9 cellular contexts compared by ENCODE assay signal in genomic region chr5:150058480-150059126, GRCh38. TPM values are rescaled to one million over a fixed set of nuclear protein-coding genes. Genes with fewer than 3 reads are reported as not detected.
DNase-seq lines count a peak whose midpoint lies in the region; ATAC-seq and TF ChIP-seq lines count a peak whose summit lies in the region.
"Had no signal": no experiment of that assay in that cellular context is flagged by ENCODE, and none has a peak within 500 bp of the region (broad histone marks: within the 10 kb centered on the region; RNA-seq: fewer than 3 reads in every experiment).

No MANE protein-coding gene starts in this region.

- H4K20me1 ChIP-seq in OCI-LY3 (ENCODE audit: insufficient read depth, low read length) (no peaks in the 10 kb centered on the region), osteoblast (ENCODE audit: insufficient read depth, low read length) (no peaks in the 10 kb centered on the region)

- no peak overlapping the region for H3K27ac Mint-ChIP-seq in CD4-positive, alpha-beta memory T cell
- H3K27ac Mint-ChIP-seq in CD8-positive, alpha-beta memory T cell = no peak overlapping the region

- H3K4me2 ChIP-seq in OCI-LY3 (ENCODE audit: low read length) (0 out of 2 replicates have a peak overlapping the region, but pooled peaks have one; percentile 6), osteoblast (ENCODE audit: insufficient read depth, low read length) (peak overlapping the region; percentile 5)

- POLR2A ChIA-PET in CD4-positive, alpha-beta memory T cell (lab: Charles Lee; ENCODE audit: partially characterized antibody) = no interaction called here
- POLR2A ChIA-PET in CD8-positive, alpha-beta memory T cell (lab: Charles Lee) = no interaction called here

- CTCF ChIA-PET in CD4-positive, alpha-beta memory T cell (lab: Charles Lee; ENCODE audit: partially characterized antibody) = no interaction called here
- CTCF ChIA-PET in CD8-positive, alpha-beta memory T cell (lab: Charles Lee) = interaction anchor here (2.2 kb wide), 1 partner anchor 10 kb away, joined by 7 read pairs; no protein-coding TSS in a partner anchor

- no peak for ATAC-seq in GM19395 (IDR thresholded peaks at IDR 0.05; ENCODE audit: unreplicated experiment)

- H3K4me1 ChIP-seq in OCI-LY3 (ENCODE audit: low read length) (peaks cover 7% of the 10 kb centered on the region), osteoblast (ENCODE audit: insufficient read depth, low read length) (peaks cover 19% of the 10 kb centered on the region)
- H3K4me1 ChIP-seq in CD4-positive, alpha-beta memory T cell (ENCODE audit: insufficient read depth, low read length) = no peaks in the 10 kb centered on the region
- no peaks in the 10 kb centered on the region for H3K4me1 ChIP-seq in CD8-positive, alpha-beta memory T cell (ENCODE audit: insufficient read depth, low read length)

- no peak overlapping the region for H3K9ac ChIP-seq in OCI-LY3 (ENCODE audit: low read length)

- no peak for TF ChIP-seq CTCF in OCI-LY3 (IDR thresholded peaks at IDR 0.05; ENCODE audit: low read depth, low read length)
- TF ChIP-seq CTCF in osteoblast (IDR thresholded peaks at IDR 0.05; ENCODE audit: extremely low read depth, low read depth, low read length) = no peak

- no peaks in the 10 kb centered on the region for H3K9me3 ChIP-seq in OCI-LY3 (ENCODE audit: insufficient read depth, low read length)
- no peaks in the 10 kb centered on the region for H3K9me3 ChIP-seq in osteoblast (ENCODE audit: low read depth, low read length)
- H3K9me3 ChIP-seq in CD4-positive, alpha-beta memory T cell (ENCODE audit: control insufficient read depth in 1 of 2, low read length in 2 of 2) = no peaks in the 10 kb centered on the region
- no peaks in the 10 kb centered on the region for H3K9me3 ChIP-seq in CD8-positive, alpha-beta memory T cell (ENCODE audit: low read length)

- no peaks in the 10 kb centered on the region for H3K79me2 ChIP-seq in OCI-LY3 (ENCODE audit: low read length)
- H3K79me2 ChIP-seq in osteoblast (ENCODE audit: insufficient read depth, low read length) = peaks cover 2% of the 10 kb centered on the region

- peaks cover under 1 to 19% of the 10 kb centered on the region in 2 donors for H3K36me3 Mint-ChIP-seq in CD4-positive, alpha-beta memory T cell
- H3K36me3 Mint-ChIP-seq in CD8-positive, alpha-beta memory T cell = peaks cover 0 to 13% (median 0%) of the 10 kb centered on the region in 3 donors

- peaks cover 4% of the 10 kb centered on the region for H3K36me3 ChIP-seq in OCI-LY3 (replicated peaks; ENCODE audit: low read depth, low read length)
- H3K36me3 ChIP-seq in osteoblast (ENCODE audit: insufficient read depth, low read length) = peaks cover 22% of the 10 kb centered on the region
- H3K36me3 ChIP-seq in CD4-positive, alpha-beta memory T cell (ENCODE audit: insufficient read depth, low read length) = peaks cover 3% of the 10 kb centered on the region
- H3K36me3 ChIP-seq in CD8-positive, alpha-beta memory T cell (ENCODE audit: insufficient read depth, low read length) = no peaks in the 10 kb centered on the region

- no peaks in the 10 kb centered on the region for H3K27me3 ChIP-seq in OCI-LY3 (ENCODE audit: low read depth, low read length)
- no peaks in the 10 kb centered on the region for H3K27me3 ChIP-seq in osteoblast (ENCODE audit: insufficient read depth, low read length)
- H3K27me3 ChIP-seq in CD4-positive, alpha-beta memory T cell (ENCODE audit: insufficient read depth, low read length) = no peaks in the 10 kb centered on the region
- H3K27me3 ChIP-seq in CD8-positive, alpha-beta memory T cell (ENCODE audit: insufficient read depth, low read length, poor library complexity, severe bottlenecking) = no peaks in the 10 kb centered on the region

- DNase-seq in EH (ENCODE audit: low read depth) = peak; percentile 96
- peak; percentile 81 to 82 for DNase-seq in dermis microvascular lymphatic vessel endothelial cell (ENCODE audit: low read depth in 2 of 2)
- DNase-seq in osteoblast (ENCODE audit: insufficient read length, low spot score, missing footprints) = peak; percentile 93
- DNase-seq in NCI-H1105 (lab: John Stamatoyannopoulos, UW) = no peak
- no peak for DNase-seq in CD4-positive, alpha-beta memory T cell
- no peak for DNase-seq in CD8-positive, alpha-beta memory T cell
- DNase-seq: stimulated activated naive CD4-positive, alpha-beta T cell had no signal

- H3K27me3 Mint-ChIP-seq in CD4-positive, alpha-beta memory T cell = peaks cover 0 to 1% of the 10 kb centered on the region in 2 donors
- H3K27me3 Mint-ChIP-seq in CD8-positive, alpha-beta memory T cell = peaks cover 4 to 5% of the 10 kb centered on the region in 2 donors

- no peak overlapping the region for H2AFZ ChIP-seq in OCI-LY3 (ENCODE audit: low read depth, low read length)
- H2AFZ ChIP-seq in osteoblast (ENCODE audit: low read length) = peak overlapping the region; percentile 48

- H3K4me3 Mint-ChIP-seq in CD4-positive, alpha-beta memory T cell = no peak overlapping the region
- H3K4me3 Mint-ChIP-seq in CD8-positive, alpha-beta memory T cell = no peak overlapping the region

- intact Hi-C loops in CD4-positive, alpha-beta memory T cell (cut with micrococcal nuclease) = no loop called here

- peaks cover 0 to 4% (median 2%) of the 10 kb centered on the region in 4 donors for H3K4me1 Mint-ChIP-seq in CD4-positive, alpha-beta memory T cell
- H3K4me1 Mint-ChIP-seq in CD8-positive, alpha-beta memory T cell = no peaks in the 10 kb centered on the region

- H3K4me3 ChIP-seq in OCI-LY3 (ENCODE audit: low read length) = no peak overlapping the region
- H3K4me3 ChIP-seq in osteoblast (ENCODE audit: insufficient read depth, low read length) = no peak overlapping the region
- H3K4me3 ChIP-seq in CD4-positive, alpha-beta memory T cell (ENCODE audit: low read length in 2 of 2) = no peak overlapping the region
- no peak overlapping the region for H3K4me3 ChIP-seq in CD8-positive, alpha-beta memory T cell (ENCODE audit: low read length)

- H3K9me3 Mint-ChIP-seq in CD4-positive, alpha-beta memory T cell = no peaks in the 10 kb centered on the region
- no peaks in the 10 kb centered on the region for H3K9me3 Mint-ChIP-seq in CD8-positive, alpha-beta memory T cell

- H3K27ac ChIP-seq in OCI-LY3 (ENCODE audit: low read length) = no peak overlapping the region
- peak overlapping the region; percentile 78 for H3K27ac ChIP-seq in osteoblast (ENCODE audit: low read depth, low read length)
- no peak overlapping the region for H3K27ac ChIP-seq in CD4-positive, alpha-beta memory T cell (ENCODE audit: low read depth, low read length)
- H3K27ac ChIP-seq in CD8-positive, alpha-beta memory T cell (ENCODE audit: low read depth, low read length) = no peak overlapping the region

RNA-seq across cellular contexts. Expression of gene CSF1R, which starts 27.8 kb away (rescaled TPM):
- not detected in 2 replicates for total RNA-seq in dermis microvascular lymphatic vessel endothelial cell
- total RNA-seq in osteoblast = 0.36 and 0.88 TPM in 2 replicates
- 1 to 10 TPM; 2.4 to 2.9 TPM for total RNA-seq in CD4-positive, alpha-beta memory T cell
- polyA plus RNA-seq in CD4-positive, alpha-beta memory T cell = under 1 TPM; 0.04 to 0.23 TPM
- 1 to 10 TPM; 1.7 to 2.7 TPM for total RNA-seq in CD8-positive, alpha-beta memory T cell
- 0.59 TPM for polyA plus RNA-seq in CD8-positive, alpha-beta memory T cell

RNA-seq across cellular contexts. Expression of gene HMGXB3, which starts 58.1 kb away (rescaled TPM):
- total RNA-seq in dermis microvascular lymphatic vessel endothelial cell = 18.2 and 31.9 TPM in 2 replicates
- 49.8 and 54.3 TPM in 2 replicates for total RNA-seq in osteoblast
- total RNA-seq in CD4-positive, alpha-beta memory T cell = 10 to 100 TPM; 35.3 to 35.4 TPM
- 10 to 100 TPM in 1 of 2 donors, 1 to 10 TPM in 1; 8.5 to 14.6 TPM for polyA plus RNA-seq in CD4-positive, alpha-beta memory T cell
- 10 to 100 TPM; 36.8 to 40.7 TPM for total RNA-seq in CD8-positive, alpha-beta memory T cell
- 15.3 TPM for polyA plus RNA-seq in CD8-positive, alpha-beta memory T cell

RNA-seq across cellular contexts. Expression of gene TIGD6, which starts 58.1 kb away (rescaled TPM):
- total RNA-seq in dermis microvascular lymphatic vessel endothelial cell = 3.6 and 5.3 TPM in 2 replicates
- 9.1 and 9.8 TPM in 2 replicates for total RNA-seq in osteoblast
- total RNA-seq in CD4-positive, alpha-beta memory T cell = 1 to 10 TPM; 5.8 to 6.8 TPM
- polyA plus RNA-seq in CD4-positive, alpha-beta memory T cell = 1 to 10 TPM; 1.3 TPM
- 1 to 10 TPM; 3.0 to 3.1 TPM for total RNA-seq in CD8-positive, alpha-beta memory T cell
- polyA plus RNA-seq in CD8-positive, alpha-beta memory T cell = 1.5 TPM

Comparison
In these comparisons a context has a peak if more than half of its experiments do, and no peak if none do; other contexts are left out.
1. DNase-seq: peak in EH (single experiment), dermis microvascular lymphatic vessel endothelial cell (2 of 2) and osteoblast (single experiment); none in NCI-H1105 (single experiment), CD4-positive, alpha-beta memory T cell (0 of 5) and CD8-positive, alpha-beta memory T cell (0 of 5).